Comparison of ENCODE assay signal across 12 cellular contexts in genomic region chr1:88946845-88947244, GRCh38. TPM values are rescaled to one million over a fixed set of nuclear protein-coding genes. Genes with fewer than 3 reads are reported as not detected.
DNase-seq lines count a peak whose midpoint lies in the region; ATAC-seq and TF ChIP-seq lines count a peak whose summit lies in the region.
"Had no signal": no experiment of that assay in that cellular context is flagged by ENCODE, and none has a peak within 500 bp of the region (broad histone marks: within the 10 kb centered on the region; RNA-seq: fewer than 3 reads in every experiment).

No MANE protein-coding gene starts in this region.

- TF ChIP-seq CTCF in ovary (IDR thresholded peaks at IDR 0.05), result no peak

- no peaks in the 10 kb centered on the region for H3K9me3 Mint-ChIP-seq in activated naive CD4-positive, alpha-beta T cell treated with anti-CD3 and anti-CD28 coated beads, Interleukin-2, amount 50 U/mL, for 72 hours
- no peaks in the 10 kb centered on the region for H3K9me3 Mint-ChIP-seq in stimulated activated naive CD8-positive, alpha-beta T cell treated with anti-CD3 and anti-CD28 coated beads, Interleukin-15, Interleukin-2, amounts not matched to agents 100 ng/mL and 50 ng/mL, for 24 hours

- peaks cover 7 to 47% of the 10 kb centered on the region in 2 donors for H3K36me3 Mint-ChIP-seq in activated naive CD4-positive, alpha-beta T cell treated with anti-CD3 and anti-CD28 coated beads, Interleukin-2, amount 50 U/mL, for 72 hours
- peaks cover 61% of the 10 kb centered on the region for H3K36me3 Mint-ChIP-seq in stimulated activated naive CD8-positive, alpha-beta T cell treated with anti-CD3 and anti-CD28 coated beads, Interleukin-15, Interleukin-2, amounts not matched to agents 100 ng/mL and 50 ng/mL, for 24 hours (ENCODE audit: low read depth)

- no peaks in the 10 kb centered on the region for H3K27me3 ChIP-seq in ovary
- H3K27me3 ChIP-seq: SJCRH30 had no signal

- no peak for TF ChIP-seq POLR2A in ovary (IDR thresholded peaks at IDR 0.05)

- no peak for DNase-seq in activated naive CD4-positive, alpha-beta T cell treated with anti-CD3 and anti-CD28 coated beads, Interleukin-2, amount 50 U/mL, for 72 hours (ENCODE audit: low spot score in 2 of 2)
- no peak for DNase-seq in activated naive CD4-positive, alpha-beta T cell treated with Interleukin-2 at 50 U/mL for 16 hours
- DNase-seq in activated CD4-positive, alpha-beta T cell treated with anti-CD3 and anti-CD28 coated beads, Interleukin-2, amount 50 U/mL, for 48 hours, result peak; percentile 4 to 10
- DNase-seq in glomerular endothelial cell (ENCODE audit: extremely low read depth, low read depth, low spot score), result peak; percentile 23
- DNase-seq in NCI-H187 treated with DMSO at 0.1 percent for 48 hours (lab: John Stamatoyannopoulos, UW), result no peak
- DNase-seq in ovary, result no peak
- DNase-seq: anterior cingulate cortex, NCI-H1436 treated with DMSO at 0.1 percent for 48 hours, SJCRH30 had no signal

- H3K4me3 Mint-ChIP-seq in stimulated activated naive CD8-positive, alpha-beta T cell treated with anti-CD3 and anti-CD28 coated beads, Interleukin-15, Interleukin-2, amounts not matched to agents 100 ng/mL and 50 ng/mL, for 24 hours, result no peak overlapping the region

- no peaks in the 10 kb centered on the region for H3K36me3 ChIP-seq in ovary

- no peaks in the 10 kb centered on the region for H3K4me1 ChIP-seq in ovary (ENCODE audit: insufficient read depth)
- H3K4me1 ChIP-seq: SJCRH30 had no signal

- H3K27ac Mint-ChIP-seq in activated naive CD4-positive, alpha-beta T cell treated with anti-CD3 and anti-CD28 coated beads, Interleukin-2, amount 50 U/mL, for 72 hours, result peak overlapping the region in 1 of 2 donors; percentile 90
- H3K27ac Mint-ChIP-seq in stimulated activated naive CD8-positive, alpha-beta T cell treated with anti-CD3 and anti-CD28 coated beads, Interleukin-15, Interleukin-2, amounts not matched to agents 100 ng/mL and 50 ng/mL, for 24 hours, result peak overlapping the region; percentile 14

- H3K27ac ChIP-seq in ovary, result no peak overlapping the region
- H3K27ac ChIP-seq: C4-2B, SJCRH30 had no signal

- TF ChIP-seq EP300 in ovary (IDR thresholded peaks at IDR 0.05), result no peak

- H3K9me3 ChIP-seq in ovary, result no peaks in the 10 kb centered on the region
- H3K9me3 ChIP-seq: SJCRH30 had no signal

- intact Hi-C loops in ovary (cut with DNase I), result no loop called here

- H3K27me3 Mint-ChIP-seq in stimulated activated naive CD8-positive, alpha-beta T cell treated with anti-CD3 and anti-CD28 coated beads, Interleukin-15, Interleukin-2, amounts not matched to agents 100 ng/mL and 50 ng/mL, for 24 hours, result no peaks in the 10 kb centered on the region

- peaks cover 6% of the 10 kb centered on the region for H3K4me1 Mint-ChIP-seq in stimulated activated naive CD8-positive, alpha-beta T cell treated with anti-CD3 and anti-CD28 coated beads, Interleukin-15, Interleukin-2, amounts not matched to agents 100 ng/mL and 50 ng/mL, for 24 hours (ENCODE audit: low read depth)

- no peak overlapping the region for H3K4me3 ChIP-seq in ovary
- H3K4me3 ChIP-seq: SJCRH30 had no signal

- WGBS in ovary, 3 donors, result 96 to 99% (median 97%) methylated on average over 3 of the region's 3 CpGs

- peak; percentile 75 to 93 for ATAC-seq in activated naive CD4-positive, alpha-beta T cell treated with anti-CD3 and anti-CD28 coated beads, Interleukin-2, amount 50 U/mL, for 72 hours
- no peak for ATAC-seq in HG03432 (IDR thresholded peaks at IDR 0.05; ENCODE audit: unreplicated experiment)

RNA-seq across cellular contexts. Expression of gene KYAT3, which starts 45.6 kb away (rescaled TPM):
- total RNA-seq in activated naive CD4-positive, alpha-beta T cell treated with anti-CD3 and anti-CD28 coated beads, Interleukin-2, amount 50 U/mL, for 72 hours, result 10 to 100 TPM; 37.6 to 65.6 TPM
- total RNA-seq in glomerular endothelial cell (17.3 and 26.5 TPM in 2 replicates), ovary (10 to 100 TPM; 20.4 to 35.5 (median 25.7) TPM)
- polyA plus RNA-seq in ovary, result 10 to 100 TPM; 21.2 to 40.3 TPM

RNA-seq across cellular contexts. Expression of gene RBMXL1, which starts 45.6 kb away (rescaled TPM):
- 10 to 100 TPM; 23.7 to 27.2 TPM for total RNA-seq in activated naive CD4-positive, alpha-beta T cell treated with anti-CD3 and anti-CD28 coated beads, Interleukin-2, amount 50 U/mL, for 72 hours
- total RNA-seq in glomerular endothelial cell (5.0 and 7.4 TPM in 2 replicates), ovary (10 to 100 TPM; 12.4 to 30.0 (median 22.5) TPM)
- polyA plus RNA-seq in ovary, result 10 to 100 TPM in 1 of 2 donors, 1 to 10 TPM in 1; 8.8 to 15.2 TPM

RNA-seq across cellular contexts. Expression of gene GTF2B, which starts 55.5 kb away (rescaled TPM):
- total RNA-seq in activated naive CD4-positive, alpha-beta T cell treated with anti-CD3 and anti-CD28 coated beads, Interleukin-2, amount 50 U/mL, for 72 hours, result 10 to 100 TPM; 40.0 to 55.8 TPM
- total RNA-seq in glomerular endothelial cell, result 22.6 and 24.5 TPM in 2 replicates
- total RNA-seq in ovary, result 10 to 100 TPM; 23.2 to 38.7 (median 24.8) TPM
- polyA plus RNA-seq in ovary, result 10 to 100 TPM; 34.5 to 34.9 TPM

Comparison
In these comparisons a context has a peak if more than half of its experiments do, and no peak if none do; other contexts are left out.
1. DNase-seq: peak in activated CD4-positive, alpha-beta T cell treated with anti-CD3 and anti-CD28 coated beads, Interleukin-2, amount 50 U/mL, for 48 hours (2 of 2) and glomerular endothelial cell (single experiment); none in activated naive CD4-positive, alpha-beta T cell treated with anti-CD3 and anti-CD28 coated beads, Interleukin-2, amount 50 U/mL, for 72 hours (0 of 2), activated naive CD4-positive, alpha-beta T cell treated with Interleukin-2 at 50 U/mL for 16 hours (single experiment), NCI-H187 treated with DMSO at 0.1 percent for 48 hours (single experiment) and ovary (0 of 5).